ENCODE assay signal across 1 cellular context in the genomic region with DNA sequence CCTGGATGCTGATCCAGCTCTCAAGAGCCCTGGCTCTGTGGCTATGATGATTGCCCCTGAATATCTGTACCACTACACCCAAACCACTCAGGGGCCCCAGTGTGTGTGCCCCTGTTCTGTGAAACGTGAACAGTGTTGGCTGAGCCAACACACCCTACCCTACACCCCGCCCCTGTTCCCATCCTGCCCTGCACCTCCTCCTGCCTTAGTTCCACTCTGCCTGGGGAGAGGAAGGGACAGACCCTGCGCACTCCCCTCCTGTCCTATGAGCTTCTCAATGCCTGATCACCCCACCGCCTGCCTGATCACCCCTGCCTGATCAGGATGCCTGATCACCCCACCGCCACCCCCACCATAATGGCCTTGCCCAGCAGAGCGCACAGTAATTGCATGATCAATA.
TF ChIP-seq lines count a peak whose summit lies in the region.

No MANE protein-coding gene starts in this region.

TF ChIP-seq in HepG2, 621 proteins besides CTCF, POLR2A, EP300 and RAD21 (continued from another document):
- TF ChIP-seq, protein P1, sequence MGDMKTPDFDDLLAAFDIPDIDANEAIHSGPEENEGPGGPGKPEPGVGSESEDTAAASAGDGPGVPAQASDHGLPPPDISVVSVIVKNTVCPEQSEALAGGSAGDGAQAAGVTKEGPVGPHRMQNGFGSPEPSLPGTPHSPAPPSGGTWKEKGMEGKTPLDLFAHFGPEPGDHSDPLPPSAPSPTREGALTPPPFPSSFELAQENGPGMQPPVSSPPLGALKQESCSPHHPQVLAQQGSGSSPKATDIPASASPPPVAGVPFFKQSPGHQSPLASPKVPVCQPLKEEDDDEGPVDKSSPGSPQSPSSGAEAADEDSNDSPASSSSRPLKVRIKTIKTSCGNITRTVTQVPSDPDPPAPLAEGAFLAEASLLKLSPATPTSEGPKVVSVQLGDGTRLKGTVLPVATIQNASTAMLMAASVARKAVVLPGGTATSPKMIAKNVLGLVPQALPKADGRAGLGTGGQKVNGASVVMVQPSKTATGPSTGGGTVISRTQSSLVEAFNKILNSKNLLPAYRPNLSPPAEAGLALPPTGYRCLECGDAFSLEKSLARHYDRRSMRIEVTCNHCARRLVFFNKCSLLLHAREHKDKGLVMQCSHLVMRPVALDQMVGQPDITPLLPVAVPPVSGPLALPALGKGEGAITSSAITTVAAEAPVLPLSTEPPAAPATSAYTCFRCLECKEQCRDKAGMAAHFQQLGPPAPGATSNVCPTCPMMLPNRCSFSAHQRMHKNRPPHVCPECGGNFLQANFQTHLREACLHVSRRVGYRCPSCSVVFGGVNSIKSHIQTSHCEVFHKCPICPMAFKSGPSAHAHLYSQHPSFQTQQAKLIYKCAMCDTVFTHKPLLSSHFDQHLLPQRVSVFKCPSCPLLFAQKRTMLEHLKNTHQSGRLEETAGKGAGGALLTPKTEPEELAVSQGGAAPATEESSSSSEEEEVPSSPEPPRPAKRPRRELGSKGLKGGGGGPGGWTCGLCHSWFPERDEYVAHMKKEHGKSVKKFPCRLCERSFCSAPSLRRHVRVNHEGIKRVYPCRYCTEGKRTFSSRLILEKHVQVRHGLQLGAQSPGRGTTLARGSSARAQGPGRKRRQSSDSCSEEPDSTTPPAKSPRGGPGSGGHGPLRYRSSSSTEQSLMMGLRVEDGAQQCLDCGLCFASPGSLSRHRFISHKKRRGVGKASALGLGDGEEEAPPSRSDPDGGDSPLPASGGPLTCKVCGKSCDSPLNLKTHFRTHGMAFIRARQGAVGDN (CRISPR knock-in tag; IDR thresholded peaks at IDR 0.05), result peak; percentile 43
- TF ChIP-seq ZNF616 (CRISPR knock-in tag; IDR thresholded peaks at IDR 0.05; ENCODE audit: low read depth) (no peak), ARNT2 (CRISPR knock-in tag; IDR thresholded peaks at IDR 0.05; ENCODE audit: low read depth) (no peak), SIX4 (CRISPR knock-in tag; IDR thresholded peaks at IDR 0.05) (no peak), ZZZ3 (CRISPR knock-in tag; IDR thresholded peaks at IDR 0.05; ENCODE audit: borderline replicate concordance) (no peak), HHEX (CRISPR knock-in tag; IDR thresholded peaks at IDR 0.05) (no peak), FLYWCH1 (CRISPR knock-in tag; IDR thresholded peaks at IDR 0.05) (no peak), ZNF230 (CRISPR knock-in tag; IDR thresholded peaks at IDR 0.05) (0 out of 2 replicates have a peak, but pooled peaks have one; percentile 34), ATRX (CRISPR knock-in tag; IDR thresholded peaks at IDR 0.05; ENCODE audit: borderline replicate concordance) (no peak), THAP11 (CRISPR knock-in tag; IDR thresholded peaks at IDR 0.05) (no peak), XRCC5 (optimal IDR thresholded peaks at IDR 0.05; ENCODE audit: low read length) (no peak), NKX3-1 (CRISPR knock-in tag; IDR thresholded peaks at IDR 0.05) (no peak), SMARCE1 (IDR thresholded peaks at IDR 0.05; ENCODE audit: borderline replicate concordance) (no peak)
- TF ChIP-seq, protein P2, sequence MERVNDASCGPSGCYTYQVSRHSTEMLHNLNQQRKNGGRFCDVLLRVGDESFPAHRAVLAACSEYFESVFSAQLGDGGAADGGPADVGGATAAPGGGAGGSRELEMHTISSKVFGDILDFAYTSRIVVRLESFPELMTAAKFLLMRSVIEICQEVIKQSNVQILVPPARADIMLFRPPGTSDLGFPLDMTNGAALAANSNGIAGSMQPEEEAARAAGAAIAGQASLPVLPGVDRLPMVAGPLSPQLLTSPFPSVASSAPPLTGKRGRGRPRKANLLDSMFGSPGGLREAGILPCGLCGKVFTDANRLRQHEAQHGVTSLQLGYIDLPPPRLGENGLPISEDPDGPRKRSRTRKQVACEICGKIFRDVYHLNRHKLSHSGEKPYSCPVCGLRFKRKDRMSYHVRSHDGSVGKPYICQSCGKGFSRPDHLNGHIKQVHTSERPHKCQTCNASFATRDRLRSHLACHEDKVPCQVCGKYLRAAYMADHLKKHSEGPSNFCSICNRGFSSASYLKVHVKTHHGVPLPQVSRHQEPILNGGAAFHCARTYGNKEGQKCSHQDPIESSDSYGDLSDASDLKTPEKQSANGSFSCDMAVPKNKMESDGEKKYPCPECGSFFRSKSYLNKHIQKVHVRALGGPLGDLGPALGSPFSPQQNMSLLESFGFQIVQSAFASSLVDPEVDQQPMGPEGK (CRISPR knock-in tag; IDR thresholded peaks at IDR 0.05), result 0 out of 2 replicates have a peak, but pooled peaks have one; percentile 18
